Comparison of ENCODE assay signal across 8 cellular contexts in genomic region chr1:202379884-202380529, GRCh38. TPM values are rescaled to one million over a fixed set of nuclear protein-coding genes. Genes with fewer than 3 reads are reported as not detected.
DNase-seq lines count a peak whose midpoint lies in the region; ATAC-seq, FAIRE-seq and TF ChIP-seq lines count a peak whose summit lies in the region.
"Not testable (repeated sequence)": the region's sequence is repeated elsewhere in the genome, so short reads cannot be mapped to it uniquely, and the experiment has no call there.

No MANE protein-coding gene starts in this region.

- H3F3A ChIP-seq in neural progenitor cell (ENCODE audit: low read depth): not testable (repeated sequence)

- dilution Hi-C loops in keratinocyte (cut with MboI; ENCODE audit: extremely low pct_ligation_motif_present, low sequenced_read_pairs): not testable (repeated sequence)

- not testable (repeated sequence) for H3K36me3 Mint-ChIP-seq in neural progenitor cell, type B pancreatic cell

- H3K79me2 ChIP-seq in keratinocyte (ENCODE audit: control insufficient read depth, insufficient read depth, low read length); neural progenitor cell (ENCODE audit: low read depth): not testable (repeated sequence)

- peak overlapping the region; percentile 33 for H2AFZ ChIP-seq in keratinocyte (ENCODE audit: control insufficient read depth, low read length)
- H2AFZ ChIP-seq in neural progenitor cell (replicated peaks): not testable (repeated sequence)

- DNase-seq in DMS79 treated with DMSO at 0.1 percent for 48 hours (lab: John Stamatoyannopoulos, UW): peak; percentile 34
- peak; percentile 7 for DNase-seq in activated naive CD4-positive, alpha-beta T cell treated with Interleukin-2 at 50 U/mL for 16 hours
- peak; percentile 41 for DNase-seq in central memory CD4-positive, alpha-beta T cell
- DNase-seq in keratinocyte (ENCODE audit: low read depth, low spot score); neural progenitor cell (ENCODE audit: low spot score); type B pancreatic cell (ENCODE audit: extremely low spot score, unreplicated experiment): not testable (repeated sequence)

- H4K20me1 ChIP-seq in keratinocyte (ENCODE audit: control insufficient read depth, extremely low read depth, insufficient read depth, low read length); neural progenitor cell (ENCODE audit: low read depth): not testable (repeated sequence)

- H3K27ac Mint-ChIP-seq in neural progenitor cell: not testable (repeated sequence)
- H3K27ac Mint-ChIP-seq in type B pancreatic cell: peak overlapping the region; percentile 89

- not testable (repeated sequence) for H3K4me1 Mint-ChIP-seq in neural progenitor cell
- H3K4me1 Mint-ChIP-seq in type B pancreatic cell (ENCODE audit: unreplicated experiment): peaks cover 21% of the 10 kb centered on the region

- not testable (repeated sequence) for H3K36me3 ChIP-seq in keratinocyte (ENCODE audit: control insufficient read depth in 2 of 2, extremely low read depth in 1 of 2, insufficient read depth in 2 of 2, low read length in 2 of 2); neural progenitor cell

- peak; percentile 73 for FAIRE-seq in keratinocyte (lab: Jason Lieb, UNC)

- H3K4me2 ChIP-seq in keratinocyte (ENCODE audit: control insufficient read depth, extremely low read depth, insufficient read depth, low read depth, low read length): peak overlapping the region; percentile 54
- H3K4me2 ChIP-seq in neural progenitor cell: not testable (repeated sequence)

- not testable (repeated sequence) for H3K4me3 Mint-ChIP-seq in neural progenitor cell
- H3K4me3 Mint-ChIP-seq in type B pancreatic cell: peak overlapping the region; percentile 82

- H3K27ac ChIP-seq in keratinocyte (ENCODE audit: control insufficient read depth, insufficient read depth, low read length); neural progenitor cell: not testable (repeated sequence)

- not testable (repeated sequence) for H3K27me3 ChIP-seq in keratinocyte (ENCODE audit: control insufficient read depth, extremely low read depth, insufficient read depth, low read length); neural progenitor cell

- H3K9me3 Mint-ChIP-seq in neural progenitor cell, type B pancreatic cell: not testable (repeated sequence)

- not testable (repeated sequence) for H3K9me3 ChIP-seq in keratinocyte (ENCODE audit: control insufficient read depth, low read depth, low read length); neural progenitor cell (ENCODE audit: low read depth)

- H3K9ac ChIP-seq in keratinocyte (ENCODE audit: control insufficient read depth, extremely low read depth, insufficient read depth, low read length); neural progenitor cell: not testable (repeated sequence)

- not testable (repeated sequence) for H3K9me1 ChIP-seq in keratinocyte (ENCODE audit: control insufficient read depth, extremely low read depth, insufficient read depth, low read length)

- H3K4me3 ChIP-seq in keratinocyte (ENCODE audit: control insufficient read depth in 2 of 3, extremely low read depth in 1 of 3, insufficient read depth in 2 of 3, low read depth in 1 of 3, low read length in 3 of 3): peak overlapping the region in 1 of 3 experiments; percentile 13
- H3K4me3 ChIP-seq in neural progenitor cell: not testable (repeated sequence)

- TF ChIP-seq CTCF in LNCAP (IDR thresholded peaks at IDR 0.05) (peak; percentile 42; the same call in 1 of the 2 replicates), keratinocyte (optimal IDR thresholded peaks at IDR 0.05 in 1 of 3, IDR thresholded peaks at IDR 0.05 in 1 of 3, conservative IDR thresholded peaks at IDR 0.05 in 1 of 3; ENCODE audit: extremely low read depth in 1 of 3, insufficient read depth in 2 of 3, low read length in 3 of 3) (peak in 2 of 3 experiments; percentile 8 to 13), neural progenitor cell (IDR thresholded peaks at IDR 0.05) (peak; percentile 13), type B pancreatic cell (conservative IDR thresholded peaks at IDR 0.05) (peak; percentile 53)

- H3K4me1 ChIP-seq in keratinocyte (ENCODE audit: control insufficient read depth, extremely low read depth, insufficient read depth, low read length): peaks cover 10% of the 10 kb centered on the region
- not testable (repeated sequence) for H3K4me1 ChIP-seq in neural progenitor cell

- peak; percentile 55 for ATAC-seq in SK-N-SH treated with all-trans-retinoic acid at 6 μM for 48 hours

- not testable (repeated sequence) for H3K27me3 Mint-ChIP-seq in neural progenitor cell (ENCODE audit: insufficient read depth, low read depth); type B pancreatic cell

RNA-seq across cellular contexts. Expression of gene PPP1R12B, which starts 31.5 kb away (rescaled TPM):
- 4.2 to 8.4 TPM (median 6.9 TPM) in 3 replicates for polyA plus RNA-seq in keratinocyte
- 7.1 TPM for polyA plus RNA-seq in keratinocyte (2011; ENCODE audit: low read depth)
- polyA plus RNA-seq in keratinocyte (2011; cell fraction: cytosol; rRNA removed): 4.7 and 6.1 TPM in 2 replicates
- polyA plus RNA-seq in keratinocyte (2011; cell fraction: nucleus; rRNA removed): 29.7 and 35.3 TPM in 2 replicates
- 2.6 and 3.2 TPM in 2 replicates for polyA plus RNA-seq in keratinocyte (2012; ENCODE audit: low replicate concordance)
- 13.4 to 47.6 TPM (median 40.9 TPM) in 3 replicates for polyA minus RNA-seq in keratinocyte
- polyA minus RNA-seq in keratinocyte (2011; cell fraction: cytosol; rRNA and poly(A)+ RNA removed): 5.8 TPM
- polyA minus RNA-seq in keratinocyte (2011; cell fraction: nucleus; rRNA and poly(A)+ RNA removed): 24.8 and 41.5 TPM in 2 replicates
- total RNA-seq in neural progenitor cell (ENCODE audit: low replicate concordance) (17.5 and 21.8 TPM in 2 replicates), type B pancreatic cell (ENCODE audit: low replicate concordance) (22.2 and 31.2 TPM in 2 replicates)

RNA-seq across cellular contexts. Expression of gene UBE2T, which starts 38.3 kb away (rescaled TPM):
- 32.3 to 71.7 TPM (median 53.9 TPM) in 3 replicates for polyA plus RNA-seq in keratinocyte
- 3.0 TPM for polyA plus RNA-seq in keratinocyte (2011; ENCODE audit: low read depth)
- 27.4 and 56.1 TPM in 2 replicates for polyA plus RNA-seq in keratinocyte (2011; cell fraction: cytosol; rRNA removed)
- 25.8 and 27.3 TPM in 2 replicates for polyA plus RNA-seq in keratinocyte (2011; cell fraction: nucleus; rRNA removed)
- 6.3 and 32.0 TPM in 2 replicates for polyA plus RNA-seq in keratinocyte (2012; ENCODE audit: low replicate concordance)
- polyA minus RNA-seq in keratinocyte: 10.8 to 23.1 TPM (median 13.5 TPM) in 3 replicates
- 13.2 TPM for polyA minus RNA-seq in keratinocyte (2011; cell fraction: cytosol; rRNA and poly(A)+ RNA removed)
- polyA minus RNA-seq in keratinocyte (2011; cell fraction: nucleus; rRNA and poly(A)+ RNA removed): 3.7 and 6.7 TPM in 2 replicates
- total RNA-seq in neural progenitor cell (ENCODE audit: low replicate concordance): 71.5 and 88.1 TPM in 2 replicates
- total RNA-seq in type B pancreatic cell (ENCODE audit: low replicate concordance): 21.5 and 39.1 TPM in 2 replicates
